In genomic region chr20:35767683-35768402, GRCh38 we compare ENCODE assay signal across 8 cellular contexts. TPM values are rescaled to one million over a fixed set of nuclear protein-coding genes. Genes with fewer than 3 reads are reported as not detected.
DNase-seq lines count a peak whose midpoint lies in the region; ATAC-seq and TF ChIP-seq lines count a peak whose summit lies in the region.
"Not testable (repeated sequence)": the region's sequence is repeated elsewhere in the genome, so short reads cannot be mapped to it uniquely, and the experiment has no call there.

No MANE protein-coding gene starts in this region.

- H3K9me3 Mint-ChIP-seq in Caco-2 (ENCODE audit: unreplicated experiment); T-helper 2 cell treated with Interferon-gamma antibody and Interleukin-4, amounts not matched to agents 5 μg/mL and 100 μg/mL, for 36 hours; activated naive CD4-positive, alpha-beta T cell treated with anti-CD3 and anti-CD28 coated beads, Interleukin-2, amount 50 U/mL, for 24 hours; naive B cell: not testable (repeated sequence)

- H3K36me3 ChIP-seq in Caco-2 (ENCODE audit: control insufficient read depth, insufficient read depth, low read length), result not testable (repeated sequence)

- intact Hi-C loops in Caco-2 (cut with micrococcal nuclease; ENCODE audit: unreplicated experiment), result not testable (repeated sequence)

- H3K27me3 ChIP-seq in Caco-2 (replicated peaks; ENCODE audit: control insufficient read depth, insufficient read depth, low read length), result not testable (repeated sequence)

- not testable (repeated sequence) for H3K9me3 ChIP-seq in Caco-2

- ATAC-seq in GM21381 (IDR thresholded peaks at IDR 0.05; ENCODE audit: unreplicated experiment), result peak; percentile 50
- peak; percentile 59 for ATAC-seq in HG03571 (IDR thresholded peaks at IDR 0.05; ENCODE audit: unreplicated experiment)
- ATAC-seq in naive B cell (ENCODE audit: low read depth in 2 of 2), result peak; percentile 43 to 49

- not testable (repeated sequence) for H3K27me3 Mint-ChIP-seq in Caco-2 (ENCODE audit: insufficient read depth, unreplicated experiment); T-helper 2 cell treated with Interferon-gamma antibody and Interleukin-4, amounts not matched to agents 5 μg/mL and 100 μg/mL, for 36 hours (ENCODE audit: low read depth); activated naive CD4-positive, alpha-beta T cell treated with anti-CD3 and anti-CD28 coated beads, Interleukin-2, amount 50 U/mL, for 24 hours; naive B cell

- peaks cover 25% of the 10 kb centered on the region for H3K4me1 ChIP-seq in Caco-2

- H3K4me1 Mint-ChIP-seq in Caco-2 (ENCODE audit: low read depth, unreplicated experiment) (peaks cover 27% of the 10 kb centered on the region), naive B cell (peaks cover 33 to 54% (median 41%) of the 10 kb centered on the region in 3 donors)
- peaks cover 24% of the 10 kb centered on the region for H3K4me1 Mint-ChIP-seq in T-helper 2 cell treated with Interferon-gamma antibody and Interleukin-4, amounts not matched to agents 5 μg/mL and 100 μg/mL, for 36 hours (ENCODE audit: low read depth)
- H3K4me1 Mint-ChIP-seq in activated naive CD4-positive, alpha-beta T cell treated with anti-CD3 and anti-CD28 coated beads, Interleukin-2, amount 50 U/mL, for 24 hours, result peaks cover 51% of the 10 kb centered on the region

- CTCF ChIA-PET in Caco-2 (lab: Charles Lee), result interaction anchor here (1.8 kb wide), 1 partner anchor 25 kb away, joined by 16 read pairs; the partner anchor contains the start of gene RBM39

- not testable (repeated sequence) for TF ChIP-seq CTCF in Caco-2 (IDR thresholded peaks at IDR 0.05; ENCODE audit: insufficient read depth in 1 of 2, low read depth in 1 of 2, low read length in 1 of 2, severe bottlenecking in 1 of 2, unreplicated experiment in 1 of 2)

- not testable (repeated sequence) for H3K4me3 Mint-ChIP-seq in Caco-2 (ENCODE audit: unreplicated experiment)
- peak overlapping the region; percentile 89 for H3K4me3 Mint-ChIP-seq in T-helper 2 cell treated with Interferon-gamma antibody and Interleukin-4, amounts not matched to agents 5 μg/mL and 100 μg/mL, for 36 hours
- H3K4me3 Mint-ChIP-seq in activated naive CD4-positive, alpha-beta T cell treated with anti-CD3 and anti-CD28 coated beads, Interleukin-2, amount 50 U/mL, for 24 hours, result peak overlapping the region; percentile 87
- H3K4me3 Mint-ChIP-seq in naive B cell, result peak overlapping the region; percentile 68 to 94 (median 90)

- not testable (repeated sequence) for DNase-seq in Caco-2
- DNase-seq in T-helper 2 cell treated with Interferon-gamma antibody and Interleukin-4, amounts not matched to agents 5 μg/mL and 100 μg/mL, for 36 hours (ENCODE audit: low spot score), result peak; percentile 59
- peak; percentile 69 for DNase-seq in germinal center (ENCODE audit: low spot score)
- DNase-seq in naive B cell, result peak; percentile 80
- peak; percentile 37 to 42 for DNase-seq in stimulated activated CD8-positive, alpha-beta memory T cell treated with anti-CD3 and anti-CD28 coated beads, Interleukin-15, amount 100 ng/mL, for 48 hours (ENCODE audit: low read depth in 2 of 2)

- not testable (repeated sequence) for H3K4me3 ChIP-seq in Caco-2 (ENCODE audit: low read depth, low read length)

- peak overlapping the region; percentile 74 for H3K27ac Mint-ChIP-seq in Caco-2 (ENCODE audit: unreplicated experiment)
- peak overlapping the region; percentile 98 for H3K27ac Mint-ChIP-seq in T-helper 2 cell treated with Interferon-gamma antibody and Interleukin-4, amounts not matched to agents 5 μg/mL and 100 μg/mL, for 36 hours
- peak overlapping the region; percentile 100 for H3K27ac Mint-ChIP-seq in activated naive CD4-positive, alpha-beta T cell treated with anti-CD3 and anti-CD28 coated beads, Interleukin-2, amount 50 U/mL, for 24 hours
- H3K27ac Mint-ChIP-seq in naive B cell, result peak overlapping the region; percentile 99 to 100 (median 100)

- H3K36me3 Mint-ChIP-seq in Caco-2 (ENCODE audit: insufficient read depth, unreplicated experiment), result peaks cover 22% of the 10 kb centered on the region
- H3K36me3 Mint-ChIP-seq in T-helper 2 cell treated with Interferon-gamma antibody and Interleukin-4, amounts not matched to agents 5 μg/mL and 100 μg/mL, for 36 hours (ENCODE audit: low read depth); activated naive CD4-positive, alpha-beta T cell treated with anti-CD3 and anti-CD28 coated beads, Interleukin-2, amount 50 U/mL, for 24 hours; naive B cell: not testable (repeated sequence)

- POLR2A ChIA-PET in Caco-2 (lab: Charles Lee), result interaction anchor here (0.5 to 2.9 kb wide), 2 partner anchors 25 to 91 kb away, joined by 7 to 60 read pairs; partner anchors contain the start of gene RBM39

- BruUV-seq in Caco-2 (replicated peaks; lab: Mats Ljungman, UMichigan), result not testable (repeated sequence)

RNA-seq across cellular contexts. Expression of gene PHF20, which starts 4.0 kb away (rescaled TPM):
- 101 and 109 TPM in 2 replicates for total RNA-seq in Caco-2 (2022)
- polyA plus RNA-seq in naive B cell (ENCODE audit: low read depth in 6 of 6), result 100 to 1,000 TPM; 150 to 257 (median 154) TPM

RNA-seq across cellular contexts. Expression of gene RBM39, which starts 25.8 kb away (rescaled TPM):
- 750 and 777 TPM in 2 replicates for total RNA-seq in Caco-2 (2022)
- polyA plus RNA-seq in naive B cell (ENCODE audit: low read depth in 6 of 6), result 100 to 1,000 TPM in 5 of 6 donors, 10 to 100 TPM in 1; 85.4 to 213 (median 173) TPM
